In the genomic region with DNA sequence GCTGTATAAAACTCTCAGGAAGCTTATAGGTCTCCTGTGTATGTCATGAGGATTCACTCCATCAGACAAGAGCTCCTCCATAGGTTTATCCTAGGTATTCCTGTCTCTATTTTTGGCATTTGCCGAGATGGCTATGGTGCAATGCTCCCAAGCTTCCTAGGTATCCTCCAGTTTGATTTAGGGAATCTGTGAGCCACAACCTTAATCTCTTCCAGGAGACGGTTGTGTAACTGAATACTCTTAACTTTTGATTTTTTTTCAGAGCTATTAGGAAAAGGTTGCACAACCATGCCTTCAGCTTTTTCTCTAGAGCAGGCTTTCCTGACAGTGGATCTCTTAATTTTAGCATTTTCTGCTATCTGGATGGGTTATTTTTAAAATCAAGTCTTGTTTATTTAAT, we compare ENCODE assay signal across 5 cellular contexts.
"Had no signal": no experiment of that assay in that cellular context is flagged by ENCODE, and none has a peak within 500 bp of the region (broad histone marks: within the 10 kb centered on the region; RNA-seq: fewer than 3 reads in every experiment).

No MANE protein-coding gene starts in this region.

- H3K4me3 ChIP-seq: GM23338 had no signal

- H3K27ac ChIP-seq: HL-60 had no signal

- H3K4me2 ChIP-seq: GM23338 had no signal

- ATAC-seq: GM23338, HepG2 had no signal

- DNase-seq: H9, HCEC 1CT had no signal

- H2AFZ ChIP-seq: GM23338 had no signal
